In the genomic region with DNA sequence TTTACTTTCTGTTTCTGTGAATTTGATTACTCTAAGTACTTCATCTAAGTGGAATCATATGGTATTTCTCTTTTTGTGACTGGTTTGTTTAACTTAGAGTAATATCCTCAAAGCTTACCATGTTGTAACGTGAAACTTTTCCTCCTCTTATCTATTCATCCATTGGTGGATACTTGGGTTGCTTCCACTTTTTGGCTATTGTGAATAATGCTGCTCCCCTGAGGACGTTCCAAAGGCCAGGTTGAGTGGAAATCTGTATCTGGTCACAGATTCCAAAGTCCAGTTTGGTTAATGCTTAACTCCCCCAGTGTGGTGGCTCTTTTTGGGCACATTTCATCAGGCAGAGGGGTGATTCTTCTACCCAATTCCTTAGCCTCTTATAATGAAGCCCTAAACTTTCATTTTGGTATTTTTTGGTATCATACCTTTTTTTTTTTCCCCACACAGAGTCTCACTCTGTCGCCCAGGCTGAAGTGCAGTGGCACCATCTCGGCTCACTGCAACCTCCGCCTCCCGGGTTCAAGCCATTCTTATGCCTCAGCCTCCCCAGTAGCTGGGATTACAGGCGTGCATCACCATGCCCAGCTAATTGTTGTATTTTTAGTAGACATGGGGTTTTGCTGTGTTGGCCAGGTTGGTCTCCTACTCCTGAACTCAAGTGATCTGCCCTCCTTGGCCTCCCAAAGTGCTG, we compare ENCODE assay signal across 16 cellular contexts.
"Had no signal": no experiment of that assay in that cellular context is flagged by ENCODE, and none has a peak within 500 bp of the region (broad histone marks: within the 10 kb centered on the region; RNA-seq: fewer than 3 reads in every experiment).

No MANE protein-coding gene starts in this region.

- H3K27ac ChIP-seq: adrenal gland, body of pancreas, epithelial cell of prostate, ovary, thoracic aorta had no signal

- DNase-seq: activated B cell treated with CpG ODN at 0.5 μM for 24 hours; activated CD4-positive, alpha-beta T cell treated with anti-CD3 and anti-CD28 coated beads, Interleukin-2, amount 10 ng/mL, durations not matched to agents 24 days and 14 days; activated naive CD4-positive, alpha-beta T cell treated with anti-CD3 and anti-CD28 coated beads, Interleukin-2, amount 10 ng/mL, durations not matched to agents 7 days and 5 days; adrenal gland; body of pancreas; central memory CD4-positive, alpha-beta T cell; cortex of kidney; effector memory CD8-positive, alpha-beta T cell; ovary; stimulated activated CD4-positive, alpha-beta T cell treated with anti-CD3 and anti-CD28 coated beads, Interleukin-15, amount 100 ng/mL, for 24 hours; stimulated activated CD4-positive, alpha-beta T cell treated with anti-CD3 and anti-CD28 coated beads, Interleukin-4, amount 100 ng/mL, for 24 hours; stimulated activated naive CD8-positive, alpha-beta T cell treated with anti-CD3 and anti-CD28 coated beads, Interleukin-15, amount 100 ng/mL, for 72 hours; T-helper 17 cell had no signal

- H3K9me3 Mint-ChIP-seq: activated B cell treated with CpG ODN at 0.5 μM for 24 hours; activated naive CD4-positive, alpha-beta T cell treated with anti-CD3 and anti-CD28 coated beads, Interleukin-2, amount 10 ng/mL, durations not matched to agents 7 days and 5 days; effector memory CD8-positive, alpha-beta T cell; natural killer cell treated with Interleukin-12 subunit alpha and Interleukin-12 subunit beta and Interleukin-15 and Interleukin-18, amount 100 ng/mL, for 72 hours; stimulated activated naive CD8-positive, alpha-beta T cell treated with anti-CD3 and anti-CD28 coated beads, Interleukin-15, amount 100 ng/mL, for 72 hours had no signal

- H3K4me3 ChIP-seq: adrenal gland, body of pancreas, ovary, thoracic aorta had no signal

- H3K27ac Mint-ChIP-seq: activated B cell treated with CpG ODN at 0.5 μM for 24 hours; activated CD4-positive, alpha-beta T cell treated with anti-CD3 and anti-CD28 coated beads, Interleukin-2, amount 10 ng/mL, durations not matched to agents 24 days and 14 days; activated naive CD4-positive, alpha-beta T cell treated with anti-CD3 and anti-CD28 coated beads, Interleukin-2, amount 10 ng/mL, durations not matched to agents 7 days and 5 days; effector memory CD8-positive, alpha-beta T cell; natural killer cell treated with Interleukin-12 subunit alpha and Interleukin-12 subunit beta and Interleukin-15 and Interleukin-18, amount 100 ng/mL, for 72 hours; stimulated activated naive CD8-positive, alpha-beta T cell treated with anti-CD3 and anti-CD28 coated beads, Interleukin-15, amount 100 ng/mL, for 72 hours; T-helper 17 cell had no signal

- H3K27me3 ChIP-seq: adrenal gland, body of pancreas, ovary had no signal

- H3K4me1 Mint-ChIP-seq: activated B cell treated with CpG ODN at 0.5 μM for 24 hours had no signal

- H3K36me3 Mint-ChIP-seq: activated naive CD4-positive, alpha-beta T cell treated with anti-CD3 and anti-CD28 coated beads, Interleukin-2, amount 10 ng/mL, durations not matched to agents 7 days and 5 days; natural killer cell treated with Interleukin-12 subunit alpha and Interleukin-12 subunit beta and Interleukin-15 and Interleukin-18, amount 100 ng/mL, for 72 hours had no signal

- H3K4me3 Mint-ChIP-seq: activated B cell treated with CpG ODN at 0.5 μM for 24 hours; activated CD4-positive, alpha-beta T cell treated with anti-CD3 and anti-CD28 coated beads, Interleukin-2, amount 10 ng/mL, durations not matched to agents 24 days and 14 days; activated naive CD4-positive, alpha-beta T cell treated with anti-CD3 and anti-CD28 coated beads, Interleukin-2, amount 10 ng/mL, durations not matched to agents 7 days and 5 days; effector memory CD8-positive, alpha-beta T cell; natural killer cell treated with Interleukin-12 subunit alpha and Interleukin-12 subunit beta and Interleukin-15 and Interleukin-18, amount 100 ng/mL, for 72 hours; stimulated activated naive CD8-positive, alpha-beta T cell treated with anti-CD3 and anti-CD28 coated beads, Interleukin-15, amount 100 ng/mL, for 72 hours; T-helper 17 cell had no signal

- H3K4me1 ChIP-seq: adrenal gland had no signal

- ATAC-seq: body of pancreas; effector memory CD8-positive, alpha-beta T cell; natural killer cell treated with Interleukin-12 subunit alpha and Interleukin-12 subunit beta and Interleukin-15 and Interleukin-18, amount 100 ng/mL, for 72 hours; stimulated activated naive CD8-positive, alpha-beta T cell treated with anti-CD3 and anti-CD28 coated beads, Interleukin-15, amount 100 ng/mL, for 72 hours; T-helper 17 cell had no signal

- H3K36me3 ChIP-seq: adrenal gland, ovary, thoracic aorta had no signal

- H3K9me3 ChIP-seq: adrenal gland, body of pancreas, ovary, thoracic aorta had no signal
